In the genomic region with DNA sequence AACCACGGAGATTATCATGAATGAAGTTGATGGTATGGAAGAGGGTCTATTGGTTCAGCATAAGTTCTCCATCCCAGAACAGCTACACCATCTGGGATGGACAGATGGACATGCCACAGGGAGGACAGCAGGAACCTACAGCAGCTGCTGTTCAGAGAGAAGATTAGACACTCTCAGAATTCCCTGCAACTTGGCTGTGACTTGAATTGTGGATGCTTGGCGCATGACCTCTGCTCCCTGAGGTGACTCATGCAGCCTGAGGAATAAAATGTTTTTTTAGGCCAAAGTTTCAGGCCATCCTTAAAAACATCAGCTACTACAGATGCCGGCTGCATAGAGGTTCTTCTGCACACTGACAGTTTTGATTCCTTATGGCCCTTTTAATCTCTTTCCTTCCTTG, we compare ENCODE assay signal across 11 cellular contexts.
A peak's percentile ranks its signal among the peaks of the same experiment; 100 is the strongest.
DNase-seq lines count a peak whose midpoint lies in the region; ATAC-seq and TF ChIP-seq lines count a peak whose summit lies in the region.
"Had no signal": no experiment of that assay in that cellular context is flagged by ENCODE, and none has a peak within 500 bp of the region (broad histone marks: within the 10 kb centered on the region; RNA-seq: fewer than 3 reads in every experiment).

No MANE protein-coding gene starts in this region.

- no peak overlapping the region for H3K4me3 ChIP-seq in skeletal muscle cell (ENCODE audit: low read depth, low read length)
- no peak overlapping the region for H3K4me3 ChIP-seq in spleen
- H3K4me3 ChIP-seq: skin epidermis had no signal

- ATAC-seq in SK-N-SH treated with all-trans-retinoic acid at 6 μM for 48 hours (peak; percentile 59), HG03469 (IDR thresholded peaks at IDR 0.05; ENCODE audit: unreplicated experiment) (no peak), HG03159 (IDR thresholded peaks at IDR 0.05; ENCODE audit: unreplicated experiment) (no peak)
- ATAC-seq: stimulated activated effector memory CD8-positive, alpha-beta T cell treated with anti-CD3 and anti-CD28 coated beads, Interleukin-12 subunit alpha, Interleukin-12 subunit beta, amount 100 ng/mL, for 72 hours had no signal

- intact Hi-C loops in posterior vena cava (cut with DNase I) = no loop called here
- intact Hi-C loops in spleen (cut with DNase I; ENCODE audit: low total_unique reads) = no loop called here

- 84 to 100% (median 85%) methylated on average over 1 to 3 of the region's 3 CpGs for WGBS in spleen, 5 donors

- H3K36me3 ChIP-seq in spleen = no peaks in the 10 kb centered on the region

- H3K4me1 ChIP-seq in spleen = no peaks in the 10 kb centered on the region

- no peak for TF ChIP-seq POLR2A in spleen (IDR thresholded peaks at IDR 0.05)

- no peak overlapping the region for H3K27ac ChIP-seq in spleen
- H3K27ac ChIP-seq: skin epidermis had no signal

- DNase-seq in GM03348 (ENCODE audit: low spot score) = peak; percentile 25
- peak; percentile 40 for DNase-seq in foreskin melanocyte
- DNase-seq in skeletal muscle cell (ENCODE audit: low read depth) = peak; percentile 66
- DNase-seq in posterior vena cava (ENCODE audit: low spot score) = no peak
- DNase-seq in spleen = no peak
- DNase-seq: NCI-H1930 had no signal

- H3K9me3 ChIP-seq in spleen = no peaks in the 10 kb centered on the region

- H3K27me3 ChIP-seq in spleen (replicated peaks in 1 of 7) = no peaks in the 10 kb centered on the region

- TF ChIP-seq CTCF in spleen (IDR thresholded peaks at IDR 0.05 in 8 of 11, conservative IDR thresholded peaks at IDR 0.05 in 3 of 11) = no peak

TF ChIP-seq in SK-N-SH treated with all-trans-retinoic acid at 6 μM for 48 hours, 23 proteins besides CTCF, POLR2A, EP300 and RAD21:
- TF ChIP-seq ZFP3 (CRISPR knock-in tag; IDR thresholded peaks at IDR 0.05) = no peak
- no peak for TF ChIP-seq ESRRG (CRISPR knock-in tag; IDR thresholded peaks at IDR 0.05)
- no peak for TF ChIP-seq ZC3H10 (CRISPR knock-in tag; IDR thresholded peaks at IDR 0.05)
- TF ChIP-seq CSDC2 (CRISPR knock-in tag; IDR thresholded peaks at IDR 0.05) = no peak
- TF ChIP-seq TCF4 (CRISPR knock-in tag; IDR thresholded peaks at IDR 0.05; ENCODE audit: borderline replicate concordance) = no peak
TF ChIP-seq in SK-N-SH treated with all-trans-retinoic acid at 6 μM for 48 hours: peak in this region for 0.

Comparison
In these comparisons a context has a peak if more than half of its experiments do, and no peak if none do; other contexts are left out.
1. DNase-seq: peak in GM03348 (single experiment), foreskin melanocyte (single experiment) and skeletal muscle cell (single experiment); none in posterior vena cava (single experiment) and spleen (single experiment).